19 cellular contexts compared by ENCODE assay signal in genomic region chr13:32229443-32229842, GRCh38.
DNase-seq lines count a peak whose midpoint lies in the region; ATAC-seq and TF ChIP-seq lines count a peak whose summit lies in the region.
"Had no signal": no experiment of that assay in that cellular context is flagged by ENCODE, and none has a peak within 500 bp of the region (broad histone marks: within the 10 kb centered on the region; RNA-seq: fewer than 3 reads in every experiment).

No MANE protein-coding gene starts in this region.

- H3K79me2 ChIP-seq in SK-N-SH (ENCODE audit: insufficient read depth) (no peaks in the 10 kb centered on the region), trophoblast cell (ENCODE audit: control insufficient read depth, insufficient read depth, low read length, poor library complexity) (no peaks in the 10 kb centered on the region)

- H2AK5ac ChIP-seq in trophoblast cell (ENCODE audit: low read length) = no peak overlapping the region

- no peaks in the 10 kb centered on the region for H3K27me3 Mint-ChIP-seq in activated T-cell treated with anti-CD3 and anti-CD28 coated beads, Interleukin-2, amount 50 U/mL, for 4 hours (ENCODE audit: low read depth)
- H3K27me3 Mint-ChIP-seq in WTC11 (ENCODE audit: low read depth) = no peaks in the 10 kb centered on the region
- H3K27me3 Mint-ChIP-seq: activated CD4-positive, alpha-beta T cell treated with anti-CD3 and anti-CD28 coated beads, Interleukin-2, amount 10 ng/mL, durations not matched to agents 7 days and 5 days; activated T-cell treated with anti-CD3 and anti-CD28 coated beads, Interleukin-2, amount 50 U/mL, for 24 hours had no signal

- H3K4me1 ChIP-seq in SK-N-SH (ENCODE audit: control insufficient read depth in 1 of 2, insufficient read depth in 2 of 2, low read depth in 1 of 2, low read length in 1 of 2) (peaks cover 5 to 8% of the 10 kb centered on the region in 2 experiments; a peak in 3 of 4 replicates), trophoblast cell (ENCODE audit: control insufficient read depth in 1 of 2, insufficient read depth in 2 of 2, low read length in 2 of 2) (peaks cover 3 to 5% of the 10 kb centered on the region in 2 experiments)
- H3K4me1 ChIP-seq: A549, lower lobe of right lung had no signal

- 70% methylated on average over 3 of the region's 3 CpGs for WGBS in SK-N-SH (ENCODE audit: low lambda C conversion rate)
- WGBS in trophoblast cell (ENCODE audit: extremely low coverage, insufficient coverage, insufficient read length) = no CpG with 5 or more reads among the region's 3 CpGs

- H3K4me2 ChIP-seq in SK-N-SH (no peak overlapping the region), trophoblast cell (ENCODE audit: low read length) (no peak overlapping the region)
- H3K4me2 ChIP-seq: A549 had no signal

- no peaks in the 10 kb centered on the region for H3K9me2 ChIP-seq in SK-N-SH

- H4K12ac ChIP-seq in trophoblast cell (ENCODE audit: low read depth, low read length) = no peak overlapping the region

- CTCF ChIA-PET in SK-N-SH (lab: Yijun Ruan, JAX) = interaction anchor here (0.7 to 1.5 kb wide), 4 partner anchors 14 to 65 kb away, joined by 3 read pairs; no protein-coding TSS in a partner anchor
- CTCF ChIA-PET in WTC11 (lab: Charles Lee) = interaction anchor here (1.5 kb wide), 1 partner anchor 65 kb away, joined by 4 read pairs; no protein-coding TSS in a partner anchor

- H3K9ac ChIP-seq in SK-N-SH (no peak overlapping the region), trophoblast cell (ENCODE audit: low read length) (no peak overlapping the region)

- TF ChIP-seq RAD21 in SK-N-SH (IDR thresholded peaks at IDR 0.05; ENCODE audit: low read length) = no peak

- no peaks in the 10 kb centered on the region for H3K79me1 ChIP-seq in trophoblast cell (ENCODE audit: low read length)

- H2AFZ ChIP-seq in SK-N-SH (ENCODE audit: low read depth) (no peak overlapping the region), trophoblast cell (ENCODE audit: insufficient read depth, low read length, poor library complexity) (no peak overlapping the region)

- TF ChIP-seq EP300 in SK-N-SH (IDR thresholded peaks at IDR 0.05; ENCODE audit: borderline replicate concordance in 1 of 2, low read depth in 1 of 2, low read length in 1 of 2) = no peak

- H4K91ac ChIP-seq in trophoblast cell (ENCODE audit: low read depth, low read length) = no peak overlapping the region

- TF ChIP-seq CTCF in SK-N-SH (IDR thresholded peaks at IDR 0.05) = no peak
- no peak for TF ChIP-seq CTCF in astrocyte of the spinal cord (IDR thresholded peaks at IDR 0.05; ENCODE audit: low read depth, low read length)
- TF ChIP-seq CTCF in WTC11 (IDR thresholded peaks at IDR 0.05) = no peak

- DNase-seq in SK-N-SH (no peak), NCI-H446 (lab: John Stamatoyannopoulos, UW) (peak; percentile 48 to 81), astrocyte of the spinal cord (ENCODE audit: low read depth, low spot score) (peak; percentile 7), trophoblast cell (peak; percentile 67 to 95), WTC11 (ENCODE audit: low spot score) (no peak)
- DNase-seq in activated T-cell treated with anti-CD3 and anti-CD28 coated beads, Interleukin-2, amount 50 U/mL, for 4 hours = no peak
- DNase-seq in stimulated activated effector memory CD8-positive, alpha-beta T cell treated with anti-CD3 and anti-CD28 coated beads, Interleukin-12 subunit alpha, Interleukin-12 subunit beta, amount 100 ng/mL, for 72 hours (ENCODE audit: low spot score in 2 of 2) = no peak
- DNase-seq: activated CD4-positive, alpha-beta T cell treated with anti-CD3 and anti-CD28 coated beads, Interleukin-2, amount 10 ng/mL, durations not matched to agents 7 days and 5 days; activated naive CD8-positive, alpha-beta T cell treated with anti-CD3 and anti-CD28 coated beads, Interleukin-2, amount 10 ng/mL, durations not matched to agents 7 days and 5 days; activated T-cell treated with anti-CD3 and anti-CD28 coated beads, Interleukin-2, amount 50 U/mL, for 24 hours; CD4-positive, CD25-positive, alpha-beta regulatory T cell; foreskin fibroblast; lower lobe of right lung; naive thymus-derived CD8-positive, alpha-beta T cell; spleen; stimulated activated naive CD4-positive, alpha-beta T cell treated with Interleukin-2 at 50 U/mL for 16 hours had no signal

- H2BK12ac ChIP-seq in trophoblast cell (ENCODE audit: low read length) = no peak overlapping the region

- no peaks in the 10 kb centered on the region for H3K9me3 Mint-ChIP-seq in activated T-cell treated with anti-CD3 and anti-CD28 coated beads, Interleukin-2, amount 50 U/mL, for 4 hours
- no peaks in the 10 kb centered on the region for H3K9me3 Mint-ChIP-seq in stimulated activated effector memory CD8-positive, alpha-beta T cell treated with anti-CD3 and anti-CD28 coated beads, Interleukin-12 subunit alpha, Interleukin-12 subunit beta, amount 100 ng/mL, for 72 hours
- peaks cover 4% of the 10 kb centered on the region for H3K9me3 Mint-ChIP-seq in WTC11
- H3K9me3 Mint-ChIP-seq: activated CD4-positive, alpha-beta T cell treated with anti-CD3 and anti-CD28 coated beads, Interleukin-2, amount 10 ng/mL, durations not matched to agents 7 days and 5 days; activated naive CD8-positive, alpha-beta T cell treated with anti-CD3 and anti-CD28 coated beads, Interleukin-2, amount 10 ng/mL, durations not matched to agents 7 days and 5 days; activated T-cell treated with anti-CD3 and anti-CD28 coated beads, Interleukin-2, amount 50 U/mL, for 24 hours; CD4-positive, CD25-positive, alpha-beta regulatory T cell; naive thymus-derived CD8-positive, alpha-beta T cell had no signal

- no peaks in the 10 kb centered on the region for H3F3A ChIP-seq in SK-N-SH (replicated peaks; ENCODE audit: insufficient read depth)

- no peak overlapping the region for H3K14ac ChIP-seq in trophoblast cell (ENCODE audit: low read length)

- H3K18ac ChIP-seq in trophoblast cell (ENCODE audit: low read length) = no peak overlapping the region

- no peak overlapping the region for H3K23ac ChIP-seq in trophoblast cell (ENCODE audit: low read length)

- H3K9me3 ChIP-seq in SK-N-SH (no peaks in the 10 kb centered on the region), trophoblast cell (ENCODE audit: insufficient read depth, low read depth, low read length) (no peaks in the 10 kb centered on the region)
- H3K9me3 ChIP-seq: A549, lower lobe of right lung, spleen had no signal

- H3K36me3 ChIP-seq in SK-N-SH (replicated peaks in 1 of 2; ENCODE audit: control insufficient read depth in 1 of 2, insufficient read depth in 2 of 2, low read length in 1 of 2) = no peaks in the 10 kb centered on the region
- no peaks in the 10 kb centered on the region for H3K36me3 ChIP-seq in trophoblast cell (ENCODE audit: control insufficient read depth in 1 of 2, insufficient read depth in 2 of 2, low read length in 2 of 2)

- peaks cover 4% of the 10 kb centered on the region for H3K36me3 Mint-ChIP-seq in activated T-cell treated with anti-CD3 and anti-CD28 coated beads, Interleukin-2, amount 50 U/mL, for 4 hours (ENCODE audit: insufficient read depth)
- H3K36me3 Mint-ChIP-seq in stimulated activated effector memory CD8-positive, alpha-beta T cell treated with anti-CD3 and anti-CD28 coated beads, Interleukin-12 subunit alpha, Interleukin-12 subunit beta, amount 100 ng/mL, for 72 hours = no peaks in the 10 kb centered on the region
- H3K36me3 Mint-ChIP-seq in WTC11 = peaks cover 3% of the 10 kb centered on the region; the same call in 1 of the 2 replicates
- H3K36me3 Mint-ChIP-seq: activated naive CD8-positive, alpha-beta T cell treated with anti-CD3 and anti-CD28 coated beads, Interleukin-2, amount 10 ng/mL, durations not matched to agents 7 days and 5 days; CD4-positive, CD25-positive, alpha-beta regulatory T cell; naive thymus-derived CD8-positive, alpha-beta T cell had no signal

- ATAC-seq in SK-N-SH treated with all-trans-retinoic acid at 6 μM for 48 hours (no peak), WTC11 (no peak)
- no peak for ATAC-seq in activated T-cell treated with anti-CD3 and anti-CD28 coated beads, Interleukin-2, amount 50 U/mL, for 4 hours
- no peak for ATAC-seq in stimulated activated effector memory CD8-positive, alpha-beta T cell treated with anti-CD3 and anti-CD28 coated beads, Interleukin-12 subunit alpha, Interleukin-12 subunit beta, amount 100 ng/mL, for 72 hours
- ATAC-seq: A549; lower lobe of right lung; naive thymus-derived CD8-positive, alpha-beta T cell had no signal

- in situ Hi-C loops in astrocyte of the spinal cord (cut with HindIII; ENCODE audit: low sequenced_read_pairs) = no loop called here

- no peak overlapping the region for H3K4ac ChIP-seq in trophoblast cell (ENCODE audit: low read depth, low read length)

- H3K4me3 Mint-ChIP-seq in activated T-cell treated with anti-CD3 and anti-CD28 coated beads, Interleukin-2, amount 50 U/mL, for 4 hours = no peak overlapping the region
- H3K4me3 Mint-ChIP-seq in stimulated activated effector memory CD8-positive, alpha-beta T cell treated with anti-CD3 and anti-CD28 coated beads, Interleukin-12 subunit alpha, Interleukin-12 subunit beta, amount 100 ng/mL, for 72 hours = no peak overlapping the region
- no peak overlapping the region for H3K4me3 Mint-ChIP-seq in WTC11
- H3K4me3 Mint-ChIP-seq: activated CD4-positive, alpha-beta T cell treated with anti-CD3 and anti-CD28 coated beads, Interleukin-2, amount 10 ng/mL, durations not matched to agents 7 days and 5 days; activated naive CD8-positive, alpha-beta T cell treated with anti-CD3 and anti-CD28 coated beads, Interleukin-2, amount 10 ng/mL, durations not matched to agents 7 days and 5 days; activated T-cell treated with anti-CD3 and anti-CD28 coated beads, Interleukin-2, amount 50 U/mL, for 24 hours; CD4-positive, CD25-positive, alpha-beta regulatory T cell; naive thymus-derived CD8-positive, alpha-beta T cell had no signal

- peaks cover under 1% of the 10 kb centered on the region for H3K4me1 Mint-ChIP-seq in activated T-cell treated with anti-CD3 and anti-CD28 coated beads, Interleukin-2, amount 50 U/mL, for 4 hours (ENCODE audit: low read depth)
- H3K4me1 Mint-ChIP-seq in stimulated activated effector memory CD8-positive, alpha-beta T cell treated with anti-CD3 and anti-CD28 coated beads, Interleukin-12 subunit alpha, Interleukin-12 subunit beta, amount 100 ng/mL, for 72 hours = no peaks in the 10 kb centered on the region
- peaks cover 7% of the 10 kb centered on the region for H3K4me1 Mint-ChIP-seq in WTC11
- H3K4me1 Mint-ChIP-seq: activated CD4-positive, alpha-beta T cell treated with anti-CD3 and anti-CD28 coated beads, Interleukin-2, amount 10 ng/mL, durations not matched to agents 7 days and 5 days; activated naive CD8-positive, alpha-beta T cell treated with anti-CD3 and anti-CD28 coated beads, Interleukin-2, amount 10 ng/mL, durations not matched to agents 7 days and 5 days; CD4-positive, CD25-positive, alpha-beta regulatory T cell had no signal

- no peak overlapping the region for H2BK5ac ChIP-seq in trophoblast cell (ENCODE audit: low read depth, low read length, poor library complexity)

- H3K27me3 ChIP-seq in SK-N-SH (ENCODE audit: insufficient read depth) = no peaks in the 10 kb centered on the region
- no peaks in the 10 kb centered on the region for H3K27me3 ChIP-seq in trophoblast cell (ENCODE audit: insufficient read depth, low read length)
- H3K27me3 ChIP-seq: spleen had no signal

- H3K4me3 ChIP-seq in SK-N-SH (ENCODE audit: low read depth in 2 of 2, low read length in 1 of 2) = no peak overlapping the region
- H3K4me3 ChIP-seq in astrocyte of the spinal cord (ENCODE audit: low read depth, low read length) = no peak overlapping the region
- no peak overlapping the region for H3K4me3 ChIP-seq in trophoblast cell (ENCODE audit: low read depth, low read length)
- H3K4me3 ChIP-seq: A549, lower lobe of right lung, SK-N-MC, spleen had no signal

- no peak overlapping the region for H4K8ac ChIP-seq in trophoblast cell (ENCODE audit: low read depth, low read length)

- H4K20me1 ChIP-seq in SK-N-SH (ENCODE audit: insufficient read depth) = no peaks in the 10 kb centered on the region

- H3K27ac ChIP-seq in SK-N-SH (ENCODE audit: low read depth in 2 of 2, low read length in 1 of 2) (no peak overlapping the region), trophoblast cell (ENCODE audit: low read depth, low read length) (no peak overlapping the region)
- H3K27ac ChIP-seq: A549, lower lobe of right lung, SK-N-MC, spleen had no signal

- POLR2A ChIA-PET in SK-N-SH (lab: Yijun Ruan, JAX) = no interaction called here
- POLR2A ChIA-PET in WTC11 (lab: Charles Lee) = no interaction called here

- no peak overlapping the region for H3K27ac Mint-ChIP-seq in stimulated activated effector memory CD8-positive, alpha-beta T cell treated with anti-CD3 and anti-CD28 coated beads, Interleukin-12 subunit alpha, Interleukin-12 subunit beta, amount 100 ng/mL, for 72 hours
- no peak overlapping the region for H3K27ac Mint-ChIP-seq in WTC11
- H3K27ac Mint-ChIP-seq: activated CD4-positive, alpha-beta T cell treated with anti-CD3 and anti-CD28 coated beads, Interleukin-2, amount 10 ng/mL, durations not matched to agents 7 days and 5 days; activated naive CD8-positive, alpha-beta T cell treated with anti-CD3 and anti-CD28 coated beads, Interleukin-2, amount 10 ng/mL, durations not matched to agents 7 days and 5 days; activated T-cell treated with anti-CD3 and anti-CD28 coated beads, Interleukin-2, amount 50 U/mL, for 24 hours; CD4-positive, CD25-positive, alpha-beta regulatory T cell had no signal

- no peak overlapping the region for H2BK120ac ChIP-seq in trophoblast cell (ENCODE audit: insufficient read depth, low read length, poor library complexity)

Comparison
In these comparisons a context has a peak if more than half of its experiments do, and no peak if none do; other contexts are left out.
1. DNase-seq: peak in NCI-H446 (2 of 2), astrocyte of the spinal cord (single experiment) and trophoblast cell (2 of 2); none in SK-N-SH (single experiment), activated T-cell treated with anti-CD3 and anti-CD28 coated beads, Interleukin-2, amount 50 U/mL, for 4 hours (single experiment), stimulated activated effector memory CD8-positive, alpha-beta T cell treated with anti-CD3 and anti-CD28 coated beads, Interleukin-12 subunit alpha, Interleukin-12 subunit beta, amount 100 ng/mL, for 72 hours (0 of 2) and WTC11 (single experiment).